Comparison of ENCODE assay signal across 10 cellular contexts in genomic region chr6:46138281-46138680, GRCh38. TPM values are rescaled to one million over a fixed set of nuclear protein-coding genes. Genes with fewer than 3 reads are reported as not detected.
DNase-seq lines count a peak whose midpoint lies in the region; ATAC-seq and TF ChIP-seq lines count a peak whose summit lies in the region.
"Had no signal": no experiment of that assay in that cellular context is flagged by ENCODE, and none has a peak within 500 bp of the region (broad histone marks: within the 10 kb centered on the region; RNA-seq: fewer than 3 reads in every experiment).

No MANE protein-coding gene starts in this region.

- H3K27ac Mint-ChIP-seq in stimulated activated memory B cell treated with anti-CD40 and anti-IgM and Interleukin-4, amounts not matched to agents 10 μg/mL and 1 μg/mL and 100 μg/mL, for 72 hours, result peak overlapping the region; percentile 0
- H3K27ac Mint-ChIP-seq in chondrocyte (ENCODE audit: unreplicated experiment), result no peak overlapping the region

- no peak for TF ChIP-seq CTCF in chondrocyte (IDR thresholded peaks at IDR 0.05)

- no peak overlapping the region for H3K4me3 Mint-ChIP-seq in stimulated activated memory B cell treated with anti-CD40 and anti-IgM and Interleukin-4, amounts not matched to agents 10 μg/mL and 1 μg/mL and 100 μg/mL, for 72 hours
- H3K4me3 Mint-ChIP-seq in chondrocyte (ENCODE audit: unreplicated experiment), result no peak overlapping the region

- peak; percentile 19 for DNase-seq in NCI-H2107 treated with DMSO at 0.1 percent for 48 hours (lab: John Stamatoyannopoulos, UW; ENCODE audit: unreplicated experiment)
- no peak for DNase-seq in NCI-H2107 (lab: John Stamatoyannopoulos, UW)
- no peak for DNase-seq in GOT3 (lab: John Stamatoyannopoulos, UW)
- no peak for DNase-seq in chondrocyte (ENCODE audit: low spot score)
- DNase-seq: lower lobe of right lung had no signal

- H3K9me3 Mint-ChIP-seq in stimulated activated memory B cell treated with anti-CD40 and anti-IgM and Interleukin-4, amounts not matched to agents 10 μg/mL and 1 μg/mL and 100 μg/mL, for 72 hours, result no peaks in the 10 kb centered on the region
- no peaks in the 10 kb centered on the region for H3K9me3 Mint-ChIP-seq in chondrocyte (ENCODE audit: low read depth)

- H3K27me3 Mint-ChIP-seq in stimulated activated memory B cell treated with anti-CD40 and anti-IgM and Interleukin-4, amounts not matched to agents 10 μg/mL and 1 μg/mL and 100 μg/mL, for 72 hours, result no peaks in the 10 kb centered on the region
- H3K27me3 Mint-ChIP-seq in chondrocyte (ENCODE audit: low read depth), result peaks cover 29% of the 10 kb centered on the region

- peaks cover 50% of the 10 kb centered on the region for H3K4me1 Mint-ChIP-seq in stimulated activated memory B cell treated with anti-CD40 and anti-IgM and Interleukin-4, amounts not matched to agents 10 μg/mL and 1 μg/mL and 100 μg/mL, for 72 hours
- H3K4me1 Mint-ChIP-seq in chondrocyte (ENCODE audit: low read depth), result no peaks in the 10 kb centered on the region

- H3K36me3 Mint-ChIP-seq in stimulated activated memory B cell treated with anti-CD40 and anti-IgM and Interleukin-4, amounts not matched to agents 10 μg/mL and 1 μg/mL and 100 μg/mL, for 72 hours, result peaks cover 13% of the 10 kb centered on the region
- peaks cover 3% of the 10 kb centered on the region for H3K36me3 Mint-ChIP-seq in chondrocyte (ENCODE audit: low read depth)

- ATAC-seq in HG02763 (IDR thresholded peaks at IDR 0.05; ENCODE audit: unreplicated experiment), result peak; percentile 85
- ATAC-seq in HG03575 (IDR thresholded peaks at IDR 0.05; ENCODE audit: extremely low read depth, insufficient number of reproducible peaks, low FRiP score, unreplicated experiment), result peak; percentile 52
- ATAC-seq in stimulated activated memory B cell treated with anti-CD40 and anti-IgM and Interleukin-4, amounts not matched to agents 10 μg/mL and 1 μg/mL and 100 μg/mL, for 72 hours, result no peak
- ATAC-seq in activated CD4-positive, CD25-positive, alpha-beta regulatory T cell treated with anti-CD3 and anti-CD28 coated beads, Interleukin-2, amount 50 U/mL, for 24 hours, result no peak
- ATAC-seq: lower lobe of right lung had no signal

RNA-seq across cellular contexts. Expression of gene ENPP4, which starts 8.5 kb away (rescaled TPM):
- 3.5 to 4.9 TPM (median 4.4 TPM) in 3 replicates for total RNA-seq in chondrocyte

RNA-seq across cellular contexts. Expression of gene ENPP5, which starts 32.5 kb away (rescaled TPM):
- total RNA-seq in chondrocyte, result 0.12 to 0.28 TPM in 2 of 3 replicates, not detected in the other
- total RNA-seq: HT1080 had no signal

Comparison
In these comparisons a context has a peak if more than half of its experiments do, and no peak if none do; other contexts are left out.
1. ATAC-seq: peak in HG02763 (single experiment) and HG03575 (single experiment); none in stimulated activated memory B cell treated with anti-CD40 and anti-IgM and Interleukin-4, amounts not matched to agents 10 μg/mL and 1 μg/mL and 100 μg/mL, for 72 hours (single experiment) and activated CD4-positive, CD25-positive, alpha-beta regulatory T cell treated with anti-CD3 and anti-CD28 coated beads, Interleukin-2, amount 50 U/mL, for 24 hours (0 of 2).